27 cellular contexts compared by ENCODE assay signal in the genomic region with DNA sequence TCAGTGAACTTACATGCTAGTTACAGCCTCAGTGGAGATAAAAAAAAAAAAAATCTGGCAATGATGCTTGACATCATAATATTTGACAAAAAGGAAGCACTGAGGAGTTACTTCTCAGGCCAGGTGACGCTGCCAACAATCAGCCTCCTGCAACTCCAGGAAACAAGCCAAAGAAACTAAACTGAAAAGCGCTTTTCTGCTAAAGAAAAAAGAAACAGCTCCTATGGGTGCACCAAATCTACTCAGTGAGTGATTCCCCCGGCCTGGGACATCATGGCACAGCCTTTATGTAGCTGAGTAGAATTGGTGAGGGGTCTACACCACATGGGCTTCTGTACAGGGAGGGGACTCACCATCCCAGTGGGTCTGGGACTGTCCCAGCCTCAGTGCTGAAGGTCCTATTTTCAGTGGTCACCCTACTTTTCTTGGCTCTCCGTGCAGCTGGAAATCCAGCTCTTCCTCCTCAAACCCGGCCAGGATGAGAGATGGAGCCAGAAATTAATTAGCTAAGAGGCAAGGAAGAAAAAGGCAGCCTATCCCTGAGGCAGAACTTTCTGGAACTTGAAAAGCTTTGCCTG.
DNase-seq lines count a peak whose midpoint lies in the region; ATAC-seq, FAIRE-seq and TF ChIP-seq lines count a peak whose summit lies in the region.
"Had no signal": no experiment of that assay in that cellular context is flagged by ENCODE, and none has a peak within 500 bp of the region (broad histone marks: within the 10 kb centered on the region; RNA-seq: fewer than 3 reads in every experiment).

No MANE protein-coding gene starts in this region.

- no peaks in the 10 kb centered on the region for H3K79me2 ChIP-seq in ACC112 (ENCODE audit: control insufficient read depth, insufficient read depth, low read length, unreplicated experiment)
- H3K79me2 ChIP-seq in astrocyte (ENCODE audit: insufficient read depth, low read length): no peaks in the 10 kb centered on the region

- H3K27me3 ChIP-seq in ACC112 (ENCODE audit: insufficient read depth, low read length) (no peaks in the 10 kb centered on the region), astrocyte (ENCODE audit: insufficient read depth, low read length) (no peaks in the 10 kb centered on the region)
- H3K27me3 ChIP-seq: BLaER1, gastrocnemius medialis, suprapubic skin had no signal

- H3K27ac Mint-ChIP-seq in astrocyte (ENCODE audit: unreplicated experiment): no peak overlapping the region
- H3K27ac Mint-ChIP-seq: activated B cell treated with CpG ODN at 0.5 μM for 24 hours; H9; stimulated activated effector memory CD8-positive, alpha-beta T cell treated with anti-CD3 and anti-CD28 coated beads, Interleukin-12 subunit alpha, Interleukin-12 subunit beta, amount 100 ng/mL, for 72 hours had no signal

- TF ChIP-seq POLR2A in lower leg skin (IDR thresholded peaks at IDR 0.05): no peak

- H3K4me1 ChIP-seq in ACC112 (ENCODE audit: control insufficient read depth, insufficient read depth, low read length, unreplicated experiment): peaks cover 11% of the 10 kb centered on the region
- H3K4me1 ChIP-seq in astrocyte (ENCODE audit: insufficient read depth, low read length): peaks cover 7% of the 10 kb centered on the region
- H3K4me1 ChIP-seq in mucosa of descending colon (ENCODE audit: low read depth): no peaks in the 10 kb centered on the region
- H3K4me1 ChIP-seq: BLaER1, gastrocnemius medialis had no signal

- peaks cover 4% of the 10 kb centered on the region for H3K4me1 Mint-ChIP-seq in astrocyte (ENCODE audit: low read depth, unreplicated experiment)
- H3K4me1 Mint-ChIP-seq: activated B cell treated with CpG ODN at 0.5 μM for 24 hours; stimulated activated effector memory CD8-positive, alpha-beta T cell treated with anti-CD3 and anti-CD28 coated beads, Interleukin-12 subunit alpha, Interleukin-12 subunit beta, amount 100 ng/mL, for 72 hours had no signal

- ATAC-seq in mucosa of descending colon: peak; percentile 52
- no peak for ATAC-seq in GM18858 (IDR thresholded peaks at IDR 0.05; ENCODE audit: unreplicated experiment)
- ATAC-seq: gastrocnemius medialis; Right ventricle myocardium inferior; stimulated activated effector memory CD8-positive, alpha-beta T cell treated with anti-CD3 and anti-CD28 coated beads, Interleukin-12 subunit alpha, Interleukin-12 subunit beta, amount 100 ng/mL, for 72 hours had no signal

- no peak overlapping the region for H3K9ac ChIP-seq in astrocyte (ENCODE audit: low read length)
- H3K9ac ChIP-seq: BLaER1 had no signal

- H3K36me3 Mint-ChIP-seq in astrocyte (ENCODE audit: low read depth, unreplicated experiment): peaks cover 6% of the 10 kb centered on the region
- H3K36me3 Mint-ChIP-seq: stimulated activated effector memory CD8-positive, alpha-beta T cell treated with anti-CD3 and anti-CD28 coated beads, Interleukin-12 subunit alpha, Interleukin-12 subunit beta, amount 100 ng/mL, for 72 hours had no signal

- H3K27ac ChIP-seq in ACC112 (ENCODE audit: low read depth, low read length) (0 out of 2 replicates have a peak overlapping the region, but pooled peaks have one; percentile 17), astrocyte (ENCODE audit: low read depth, low read length) (no peak overlapping the region)
- H3K27ac ChIP-seq: BLaER1, gastrocnemius medialis, suprapubic skin had no signal

- DNase-seq in astrocyte (ENCODE audit: low read depth) (no peak), epithelial cell of esophagus (ENCODE audit: low read depth) (peak; percentile 3), mucosa of descending colon (no peak), COLO668 (lab: John Stamatoyannopoulos, UW; ENCODE audit: unreplicated experiment) (no peak), lower leg skin (ENCODE audit: low spot score in 2 of 2) (no peak), NCI-H526 (lab: John Stamatoyannopoulos, UW) (no peak)
- DNase-seq: activated B cell treated with CpG ODN at 0.5 μM for 24 hours; activated CD4-positive, alpha-beta T cell treated with anti-CD3 and anti-CD28 coated beads, Interleukin-2, amount 50 U/mL, for 4 hours; activated naive CD4-positive, alpha-beta T cell treated with anti-CD3 and anti-CD28 coated beads, Interleukin-2, amount 50 U/mL, for 16 hours; cerebellar nuclear complex; COR-L47; DMS79; effector CD8-positive, alpha-beta T cell; gastrocnemius medialis; H9; NCI-H187 treated with DMSO at 0.1 percent for 48 hours; stimulated activated CD4-positive, alpha-beta T cell treated with anti-CD3 and anti-CD28 coated beads, Interleukin-2, amount 100 ng/mL, for 48 hours; T-helper 9 cell had no signal

- no peak for TF ChIP-seq CTCF in astrocyte (IDR thresholded peaks at IDR 0.05; ENCODE audit: insufficient read depth, low read depth, low read length)
- no peak for TF ChIP-seq CTCF in epithelial cell of esophagus (IDR thresholded peaks at IDR 0.05; ENCODE audit: insufficient read depth, low read depth, low read length, missing control alignments)
- TF ChIP-seq CTCF in mucosa of descending colon (IDR thresholded peaks at IDR 0.05): no peak
- no peak for TF ChIP-seq CTCF in lower leg skin (IDR thresholded peaks at IDR 0.05)

- H3K36me3 ChIP-seq in ACC112 (ENCODE audit: insufficient read depth, low read length) (no peaks in the 10 kb centered on the region), astrocyte (ENCODE audit: insufficient read depth, low read length) (no peaks in the 10 kb centered on the region), mucosa of descending colon (ENCODE audit: low read depth) (no peaks in the 10 kb centered on the region)
- H3K36me3 ChIP-seq: BLaER1, gastrocnemius medialis, suprapubic skin had no signal

- H4K20me1 ChIP-seq in astrocyte (ENCODE audit: insufficient read depth, low read length): no peaks in the 10 kb centered on the region
- H4K20me1 ChIP-seq: BLaER1 had no signal

- H2AFZ ChIP-seq in ACC112 (ENCODE audit: low read length, unreplicated experiment) (peak overlapping the region; percentile 57), astrocyte (ENCODE audit: low read depth, low read length) (peak overlapping the region; percentile 6)

- no peak for FAIRE-seq in astrocyte (lab: Jason Lieb, UNC)
- FAIRE-seq: keratinocyte, urothelium cell line had no signal

- intact Hi-C loops in mucosa of descending colon (cut with DNase I, micrococcal nuclease) (no loop called here), lower leg skin (cut with DNase I; ENCODE audit: low total_unique reads) (no loop called here)

- H3K9me3 ChIP-seq in astrocyte (ENCODE audit: insufficient read depth, low read depth, low read length): no peaks in the 10 kb centered on the region
- H3K9me3 ChIP-seq in mucosa of descending colon: no peaks in the 10 kb centered on the region
- H3K9me3 ChIP-seq: BLaER1, gastrocnemius medialis, suprapubic skin had no signal

- H3K4me3 ChIP-seq in ACC112 (ENCODE audit: low read depth, low read length) (no peak overlapping the region), astrocyte (ENCODE audit: insufficient read depth, low read depth, low read length) (no peak overlapping the region), epithelial cell of esophagus (ENCODE audit: low read length) (no peak overlapping the region), mucosa of descending colon (no peak overlapping the region), lower leg skin (ENCODE audit: low read depth, poor library complexity, severe bottlenecking) (no peak overlapping the region)
- H3K4me3 ChIP-seq: BLaER1, gastrocnemius medialis, smooth muscle cell, suprapubic skin had no signal

- no peak overlapping the region for H3K4me3 Mint-ChIP-seq in astrocyte (ENCODE audit: unreplicated experiment)
- H3K4me3 Mint-ChIP-seq: activated B cell treated with CpG ODN at 0.5 μM for 24 hours; H9; stimulated activated effector memory CD8-positive, alpha-beta T cell treated with anti-CD3 and anti-CD28 coated beads, Interleukin-12 subunit alpha, Interleukin-12 subunit beta, amount 100 ng/mL, for 72 hours had no signal

- peak overlapping the region; percentile 34 for H3K4me2 ChIP-seq in astrocyte (ENCODE audit: low read length)
- H3K4me2 ChIP-seq: BLaER1, smooth muscle cell had no signal

- no peaks in the 10 kb centered on the region for H3K9me3 Mint-ChIP-seq in astrocyte (ENCODE audit: unreplicated experiment)
- H3K9me3 Mint-ChIP-seq: activated B cell treated with CpG ODN at 0.5 μM for 24 hours; H9; stimulated activated effector memory CD8-positive, alpha-beta T cell treated with anti-CD3 and anti-CD28 coated beads, Interleukin-12 subunit alpha, Interleukin-12 subunit beta, amount 100 ng/mL, for 72 hours had no signal

- H3K27me3 Mint-ChIP-seq in astrocyte (ENCODE audit: low read depth, unreplicated experiment): no peaks in the 10 kb centered on the region

- WGBS in lower leg skin, 2 donors: 41 to 42% methylated on average over 5 of the region's 5 CpGs
